In genomic region chr11:12235945-12236743, GRCh38 we compare ENCODE assay signal across 8 cellular contexts.
DNase-seq lines count a peak whose midpoint lies in the region; ATAC-seq, FAIRE-seq and TF ChIP-seq lines count a peak whose summit lies in the region.

No MANE protein-coding gene starts in this region.

- POLR2A ChIA-PET in activated CD8-positive, alpha-beta T cell treated with anti-CD3 and anti-CD28 coated beads for 36 hours (lab: Charles Lee): interaction anchor here (0.6 to 4.9 kb wide), 15 partner anchors 11 to 166 kb away, joined by 3 to 39 read pairs (median 4); partner anchors contain the start of gene MICAL2
- POLR2A ChIA-PET in naive thymus-derived CD4-positive, alpha-beta T cell (lab: Charles Lee): interaction anchor here (0.9 to 1.7 kb wide), 4 partner anchors 11 to 150 kb away, joined by 3 to 9 read pairs (median 3); no protein-coding TSS in a partner anchor

- peaks cover 3% of the 10 kb centered on the region for H3K9me3 Mint-ChIP-seq in activated CD8-positive, alpha-beta T cell treated with anti-CD3 and anti-CD28 coated beads for 36 hours
- H3K9me3 Mint-ChIP-seq in naive thymus-derived CD4-positive, alpha-beta T cell: no peaks in the 10 kb centered on the region

- peaks cover 44% of the 10 kb centered on the region for H3K36me3 Mint-ChIP-seq in activated CD8-positive, alpha-beta T cell treated with anti-CD3 and anti-CD28 coated beads for 36 hours (ENCODE audit: low read depth)
- peaks cover 0 to 32% (median 0%) of the 10 kb centered on the region in 5 donors for H3K36me3 Mint-ChIP-seq in naive thymus-derived CD4-positive, alpha-beta T cell

- H3K4me3 ChIP-seq in BE2C (ENCODE audit: low read depth, low read length): no peak overlapping the region
- no peak overlapping the region for H3K4me3 ChIP-seq in epithelial cell of proximal tubule (ENCODE audit: low read depth, low read length)
- H3K4me3 ChIP-seq in naive thymus-derived CD4-positive, alpha-beta T cell (ENCODE audit: low read length): no peak overlapping the region
- no peak overlapping the region for H3K4me3 ChIP-seq in transverse colon

- TF ChIP-seq POLR2A in transverse colon (IDR thresholded peaks at IDR 0.05): no peak

- no peaks in the 10 kb centered on the region for H3K4me1 ChIP-seq in BE2C
- H3K4me1 ChIP-seq in naive thymus-derived CD4-positive, alpha-beta T cell (ENCODE audit: control insufficient read depth in 2 of 2, insufficient read depth in 2 of 2, low read length in 2 of 2): peaks cover 9 to 10% of the 10 kb centered on the region in 2 donors
- peaks cover 10 to 42% (median 20%) of the 10 kb centered on the region in 4 donors for H3K4me1 ChIP-seq in transverse colon

- CTCF ChIA-PET in activated CD8-positive, alpha-beta T cell treated with anti-CD3 and anti-CD28 coated beads for 36 hours (lab: Charles Lee): interaction anchor here (0.6 to 6.5 kb wide), 44 partner anchors 9 to 190 kb away, joined by 3 to 51 read pairs (median 4); partner anchors contain the start of gene MICAL2
- CTCF ChIA-PET in naive thymus-derived CD4-positive, alpha-beta T cell (lab: Charles Lee): interaction anchor here (0.6 to 5.5 kb wide), 25 partner anchors 9 to 190 kb away, joined by 3 to 67 read pairs (median 4); no protein-coding TSS in a partner anchor

- H3K27ac ChIP-seq in naive thymus-derived CD4-positive, alpha-beta T cell (ENCODE audit: low read depth, low read length): no peak overlapping the region
- H3K27ac ChIP-seq in transverse colon: peak overlapping the region; percentile 49 to 80 (median 73)

- no peak for TF ChIP-seq EP300 in transverse colon (IDR thresholded peaks at IDR 0.05; ENCODE audit: low read depth)

- H3K4me3 Mint-ChIP-seq in activated CD8-positive, alpha-beta T cell treated with anti-CD3 and anti-CD28 coated beads for 36 hours: peak overlapping the region; percentile 36
- peak overlapping the region; percentile 17 to 81 (median 68) for H3K4me3 Mint-ChIP-seq in naive thymus-derived CD4-positive, alpha-beta T cell

- no peaks in the 10 kb centered on the region for H3K27me3 Mint-ChIP-seq in activated CD8-positive, alpha-beta T cell treated with anti-CD3 and anti-CD28 coated beads for 36 hours
- H3K27me3 Mint-ChIP-seq in naive thymus-derived CD4-positive, alpha-beta T cell: no peaks in the 10 kb centered on the region

- H3K36me3 ChIP-seq in BE2C (no peaks in the 10 kb centered on the region), transverse colon (peaks cover 0 to 13% (median 0%) of the 10 kb centered on the region in 4 donors)
- no peaks in the 10 kb centered on the region for H3K36me3 ChIP-seq in naive thymus-derived CD4-positive, alpha-beta T cell (ENCODE audit: control insufficient read depth in 2 of 3, insufficient read depth in 3 of 3, low read length in 3 of 3)

- no peak for DNase-seq in BE2C
- peak; percentile 15 for DNase-seq in GM18507 (ENCODE audit: extremely low spot score, insufficient read length, low read depth)
- DNase-seq in NCI-H2227 treated with DMSO at 0.1 percent for 48 hours (lab: John Stamatoyannopoulos, UW): peak; percentile 46
- peak; percentile 86 for DNase-seq in activated CD8-positive, alpha-beta T cell treated with anti-CD3 and anti-CD28 coated beads for 36 hours
- no peak for DNase-seq in epithelial cell of proximal tubule (ENCODE audit: low read depth)
- peak in 8 of 9 donors; percentile 33 to 78 (median 72) for DNase-seq in naive thymus-derived CD4-positive, alpha-beta T cell
- peak; percentile 32 for DNase-seq in transverse colon

- intact Hi-C loops in activated CD8-positive, alpha-beta T cell treated with anti-CD3 and anti-CD28 coated beads for 36 hours (cut with micrococcal nuclease): loop anchor here (5.0 kb wide), 4 partner anchors 39 to 189 kb away; no protein-coding TSS in a partner anchor
- intact Hi-C loops in naive thymus-derived CD4-positive, alpha-beta T cell (cut with micrococcal nuclease): loop anchor here (1.0 to 2.0 kb wide), 8 partner anchors 12 to 189 kb away; partner anchors contain the start of gene MICAL2 (in 1 of the 2)
- intact Hi-C loops in transverse colon (cut with DNase I; ENCODE audit: low total_unique reads): loop anchor here (10.0 kb wide), 1 partner anchor 121 kb away; the partner anchor contains the start of gene MICAL2

- peak; percentile 84 for FAIRE-seq in GM18507 (lab: Jason Lieb, UNC)

- peak; percentile 61 for TF ChIP-seq CTCF in BE2C (IDR thresholded peaks at IDR 0.05; ENCODE audit: low read depth, low read length)
- TF ChIP-seq CTCF in activated CD8-positive, alpha-beta T cell treated with anti-CD3 and anti-CD28 coated beads for 36 hours (IDR thresholded peaks at IDR 0.05): peak; percentile 91
- peak; percentile 70 for TF ChIP-seq CTCF in epithelial cell of proximal tubule (conservative IDR thresholded peaks at IDR 0.05; ENCODE audit: low read depth, low read length)
- peak; percentile 58 to 83 (median 69) for TF ChIP-seq CTCF in transverse colon (IDR thresholded peaks at IDR 0.05)

- H3K27me3 ChIP-seq in BE2C: no peaks in the 10 kb centered on the region
- no peaks in the 10 kb centered on the region for H3K27me3 ChIP-seq in naive thymus-derived CD4-positive, alpha-beta T cell (ENCODE audit: control insufficient read depth in 2 of 2, insufficient read depth in 2 of 2, low read length in 2 of 2)
- no peaks in the 10 kb centered on the region for H3K27me3 ChIP-seq in transverse colon

- no peaks in the 10 kb centered on the region for H3K9me3 ChIP-seq in BE2C
- H3K9me3 ChIP-seq in naive thymus-derived CD4-positive, alpha-beta T cell (ENCODE audit: control insufficient read depth in 2 of 3, low read length in 3 of 3): no peaks in the 10 kb centered on the region
- no peaks in the 10 kb centered on the region for H3K9me3 ChIP-seq in transverse colon

- peak; percentile 89 for ATAC-seq in HG02981 (IDR thresholded peaks at IDR 0.05; ENCODE audit: unreplicated experiment)
- peak; percentile 86 for ATAC-seq in activated CD8-positive, alpha-beta T cell treated with anti-CD3 and anti-CD28 coated beads for 36 hours
- ATAC-seq in naive thymus-derived CD4-positive, alpha-beta T cell: peak; percentile 79

- in situ Hi-C loops in transverse colon (cut with MboI; ENCODE audit: low pct_ligation_motif_present in 1 of 4, low pct_unique_long_range_greater_than_20kb in 1 of 4, low sequenced_read_pairs in 3 of 4): loop anchor here (5.0 to 25.0 kb wide), 3 partner anchors 174 to 424 kb away; no protein-coding TSS in a partner anchor

- H3K4me1 Mint-ChIP-seq in activated CD8-positive, alpha-beta T cell treated with anti-CD3 and anti-CD28 coated beads for 36 hours (ENCODE audit: low read depth): peaks cover 30% of the 10 kb centered on the region
- peaks cover 18 to 41% (median 23%) of the 10 kb centered on the region in 7 donors for H3K4me1 Mint-ChIP-seq in naive thymus-derived CD4-positive, alpha-beta T cell

- WGBS in transverse colon (ENCODE audit: low coverage in 1 of 2), 2 donors: 0 to 42% methylated on average over 2 to 13 of the region's 13 CpGs

- peak overlapping the region; percentile 92 for H3K27ac Mint-ChIP-seq in activated CD8-positive, alpha-beta T cell treated with anti-CD3 and anti-CD28 coated beads for 36 hours
- peak overlapping the region; percentile 27 to 95 (median 77) for H3K27ac Mint-ChIP-seq in naive thymus-derived CD4-positive, alpha-beta T cell

Comparison
In these comparisons a context has a peak if more than half of its experiments do, and no peak if none do; other contexts are left out.
1. DNase-seq: peak in GM18507 (single experiment), NCI-H2227 treated with DMSO at 0.1 percent for 48 hours (single experiment), activated CD8-positive, alpha-beta T cell treated with anti-CD3 and anti-CD28 coated beads for 36 hours (single experiment), naive thymus-derived CD4-positive, alpha-beta T cell (8 of 9) and transverse colon (single experiment); none in BE2C (single experiment) and epithelial cell of proximal tubule (single experiment).
2. Peak in every context shown above with its lines, with median percentiles within 50 percentile points of each other: CTCF ChIP-seq and ATAC-seq.